ENCODE assay signal across 20 cellular contexts in the genomic region with DNA sequence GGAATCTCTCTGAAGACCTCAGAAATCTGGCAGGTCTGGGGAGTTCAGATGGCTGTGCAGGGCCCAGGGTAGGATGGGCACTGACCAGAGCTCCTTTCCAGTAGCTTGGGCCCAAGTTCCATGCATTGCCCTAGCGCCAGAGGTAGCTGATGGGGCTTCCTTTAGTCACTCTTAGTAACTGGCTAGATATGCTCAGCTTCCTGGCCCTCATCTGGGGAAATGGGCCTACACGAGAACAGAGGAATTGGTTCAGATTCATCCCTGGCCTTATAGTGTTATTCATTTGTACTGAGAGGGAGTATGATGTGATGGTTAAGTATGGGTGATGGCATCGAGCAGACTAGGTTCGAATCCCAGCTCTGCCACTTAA.
"Had no signal": no experiment of that assay in that cellular context is flagged by ENCODE, and none has a peak within 500 bp of the region (broad histone marks: within the 10 kb centered on the region; RNA-seq: fewer than 3 reads in every experiment).

No MANE protein-coding gene starts in this region.

- H2AFZ ChIP-seq: parathyroid adenoma had no signal

- H3K27me3 ChIP-seq: spleen, transverse colon had no signal

- DNase-seq: effector memory CD4-positive, alpha-beta T cell; foreskin melanocyte; heart left ventricle; hippocampal formation; kidney glomerular epithelial cell; naive thymus-derived CD4-positive, alpha-beta T cell; nephron progenitor cell; retina; spleen; stimulated activated CD4-positive, alpha-beta T cell treated with anti-CD3 and anti-CD28 coated beads, Interleukin-2, amount 100 ng/mL, for 24 hours; stimulated activated CD4-positive, alpha-beta T cell treated with anti-CD3 and anti-CD28 coated beads, Interleukin-4, amount 100 ng/mL, for 4 hours; stimulated activated naive CD4-positive, alpha-beta T cell; stomach; substantia nigra; transverse colon had no signal

- H3K27ac ChIP-seq: heart left ventricle, parathyroid adenoma, prostate gland, spleen, stomach, thoracic aorta, transverse colon had no signal

- H3K79me2 ChIP-seq: parathyroid adenoma had no signal

- ATAC-seq: esophagus mucosa; heart left ventricle; naive thymus-derived CD4-positive, alpha-beta T cell; sciatic nerve had no signal

- H3K36me3 ChIP-seq: heart left ventricle, prostate gland, spleen, stomach, thoracic aorta, transverse colon had no signal

- H3K4me1 ChIP-seq: heart left ventricle, parathyroid adenoma, prostate gland, spleen, stomach, transverse colon had no signal

- H3K4me3 ChIP-seq: heart left ventricle, prostate gland, spleen, stomach, thoracic aorta, transverse colon had no signal

- H3K9me3 ChIP-seq: heart left ventricle, prostate gland, spleen, stomach, thoracic aorta, transverse colon had no signal

- H3K9ac ChIP-seq: parathyroid adenoma had no signal
